Comparison of ENCODE assay signal across 8 cellular contexts in genomic region chr19:1074512-1075283, GRCh38. TPM values are rescaled to one million over a fixed set of nuclear protein-coding genes. Genes with fewer than 3 reads are reported as not detected.
A peak's percentile ranks its signal among the peaks of the same experiment; 100 is the strongest.
DNase-seq lines count a peak whose midpoint lies in the region; ATAC-seq and TF ChIP-seq lines count a peak whose summit lies in the region.

No MANE protein-coding gene starts in this region.

- no peaks in the 10 kb centered on the region for H3K27me3 Mint-ChIP-seq in activated CD4-positive, alpha-beta T cell treated with anti-CD3 and anti-CD28 coated beads, Interleukin-2, amount 10 ng/mL, durations not matched to agents 7 days and 5 days

- H3K27ac Mint-ChIP-seq in activated CD4-positive, alpha-beta T cell treated with anti-CD3 and anti-CD28 coated beads, Interleukin-2, amount 10 ng/mL, durations not matched to agents 7 days and 5 days, result peak overlapping the region; percentile 98

- POLR2A ChIA-PET in activated CD4-positive, alpha-beta T cell treated with anti-CD3 and anti-CD28 coated beads, Interleukin-2, amount 10 ng/mL, durations not matched to agents 7 days and 5 days (lab: Charles Lee), result interaction anchor here (0.7 to 1.4 kb wide), 3 partner anchors 42 to 195 kb away, joined by 4 to 10 read pairs (median 6); partner anchors contain the start of genes CIRBP, RNU6-2 and TMEM259

- CTCF ChIA-PET in activated CD4-positive, alpha-beta T cell treated with anti-CD3 and anti-CD28 coated beads, Interleukin-2, amount 10 ng/mL, durations not matched to agents 7 days and 5 days (lab: Charles Lee), result interaction anchor here (0.6 to 9.3 kb wide), 11 partner anchors 8 to 568 kb away, joined by 3 to 72 read pairs (median 3); partner anchors contain the start of genes ABCA7 and ARHGAP45

- no peak for TF ChIP-seq CTCF in sigmoid colon (IDR thresholded peaks at IDR 0.05)

- H3K4me1 Mint-ChIP-seq in activated CD4-positive, alpha-beta T cell treated with anti-CD3 and anti-CD28 coated beads, Interleukin-2, amount 10 ng/mL, durations not matched to agents 7 days and 5 days, result peaks cover 48% of the 10 kb centered on the region

- TF ChIP-seq EP300 in sigmoid colon (IDR thresholded peaks at IDR 0.05), result no peak

- H3K27me3 ChIP-seq in sigmoid colon, result peaks cover 14 to 32% (median 20%) of the 10 kb centered on the region in 3 donors

- peaks cover 65% of the 10 kb centered on the region for H3K36me3 Mint-ChIP-seq in activated CD4-positive, alpha-beta T cell treated with anti-CD3 and anti-CD28 coated beads, Interleukin-2, amount 10 ng/mL, durations not matched to agents 7 days and 5 days (ENCODE audit: low read depth)

- no peaks in the 10 kb centered on the region for H3K9me3 ChIP-seq in sigmoid colon

- no peak overlapping the region for H3K27ac ChIP-seq in sigmoid colon

- peak overlapping the region; percentile 88 for H3K4me3 Mint-ChIP-seq in activated CD4-positive, alpha-beta T cell treated with anti-CD3 and anti-CD28 coated beads, Interleukin-2, amount 10 ng/mL, durations not matched to agents 7 days and 5 days

- no peak for TF ChIP-seq POLR2A in sigmoid colon (IDR thresholded peaks at IDR 0.05)

- intact Hi-C loops in sigmoid colon (cut with DNase I), result no loop called here

- DNase-seq in DMS153 (lab: John Stamatoyannopoulos, UW) (peak; percentile 51), NCI-H510A (lab: John Stamatoyannopoulos, UW) (peak; percentile 78), dermis blood vessel endothelial cell (peak; percentile 86), sigmoid colon (peak; percentile 87), AG08395 (ENCODE audit: low spot score) (no peak)
- peak; percentile 95 for DNase-seq in activated CD4-positive, alpha-beta T cell treated with anti-CD3 and anti-CD28 coated beads, Interleukin-2, amount 10 ng/mL, durations not matched to agents 7 days and 5 days

- ATAC-seq in HG03045 (IDR thresholded peaks at IDR 0.05; ENCODE audit: unreplicated experiment) (peak; percentile 35), HG02884 (IDR thresholded peaks at IDR 0.05; ENCODE audit: unreplicated experiment) (no peak)

- no peaks in the 10 kb centered on the region for H3K36me3 ChIP-seq in sigmoid colon

- H3K9me3 Mint-ChIP-seq in activated CD4-positive, alpha-beta T cell treated with anti-CD3 and anti-CD28 coated beads, Interleukin-2, amount 10 ng/mL, durations not matched to agents 7 days and 5 days, result no peaks in the 10 kb centered on the region

- WGBS in sigmoid colon, 2 donors, result 6 to 29% methylated on average over 55 of the region's 55 CpGs

- H3K4me3 ChIP-seq in sigmoid colon, result peak overlapping the region in 2 of 4 donors; percentile 2 to 9

- peaks cover 0 to 16% (median 8%) of the 10 kb centered on the region in 4 donors for H3K4me1 ChIP-seq in sigmoid colon

RNA-seq across cellular contexts. Expression of gene ARHGAP45, which starts 7.7 kb away (rescaled TPM):
- 100 to 1,000 TPM; 487 to 570 TPM for total RNA-seq in activated CD4-positive, alpha-beta T cell treated with anti-CD3 and anti-CD28 coated beads, Interleukin-2, amount 10 ng/mL, durations not matched to agents 7 days and 5 days
- total RNA-seq in dermis blood vessel endothelial cell, result 40.3 and 55.5 TPM in 2 replicates
- 10 to 100 TPM; 12.8 to 21.6 (median 18.2) TPM for total RNA-seq in sigmoid colon
- polyA plus RNA-seq in sigmoid colon, result 100 to 1,000 TPM in 1 of 3 donors, 10 to 100 TPM in 2; 38.6 to 103 (median 39.0) TPM

RNA-seq across cellular contexts. Expression of gene POLR2E, which starts 20.5 kb away (rescaled TPM):
- total RNA-seq in activated CD4-positive, alpha-beta T cell treated with anti-CD3 and anti-CD28 coated beads, Interleukin-2, amount 10 ng/mL, durations not matched to agents 7 days and 5 days, result 100 to 1,000 TPM; 120 to 133 TPM
- total RNA-seq in dermis blood vessel endothelial cell (71.5 and 193 TPM in 2 replicates), sigmoid colon (100 to 1,000 TPM in 2 of 4 donors, 10 to 100 TPM in 2; 82.0 to 203 (median 104) TPM)
- polyA plus RNA-seq in sigmoid colon, result 100 to 1,000 TPM; 124 to 175 (median 133) TPM

RNA-seq across cellular contexts. Expression of gene GPX4, which starts 29.1 kb away (rescaled TPM):
- 100 to 1,000 TPM; 106 to 114 TPM for total RNA-seq in activated CD4-positive, alpha-beta T cell treated with anti-CD3 and anti-CD28 coated beads, Interleukin-2, amount 10 ng/mL, durations not matched to agents 7 days and 5 days
- total RNA-seq in dermis blood vessel endothelial cell (281 and 591 TPM in 2 replicates), sigmoid colon (100 to 1,000 TPM; 269 to 433 (median 371) TPM)
- polyA plus RNA-seq in sigmoid colon, result 100 to 1,000 TPM; 311 to 662 (median 643) TPM

RNA-seq across cellular contexts. Expression of gene ABCA7, which starts 34.8 kb away (rescaled TPM):
- 10 to 100 TPM; 75.9 to 87.5 TPM for total RNA-seq in activated CD4-positive, alpha-beta T cell treated with anti-CD3 and anti-CD28 coated beads, Interleukin-2, amount 10 ng/mL, durations not matched to agents 7 days and 5 days
- 9.4 and 10.0 TPM in 2 replicates for total RNA-seq in dermis blood vessel endothelial cell
- 10 to 100 TPM in 2 of 4 donors, 1 to 10 TPM in 2; 3.8 to 20.5 (median 10.9) TPM for total RNA-seq in sigmoid colon
- 10 to 100 TPM in 1 of 3 donors, 1 to 10 TPM in 2; 1.8 to 25.1 (median 9.9) TPM for polyA plus RNA-seq in sigmoid colon

RNA-seq across cellular contexts. Expression of gene CNN2, which starts 48.3 kb away (rescaled TPM):
- total RNA-seq in activated CD4-positive, alpha-beta T cell treated with anti-CD3 and anti-CD28 coated beads, Interleukin-2, amount 10 ng/mL, durations not matched to agents 7 days and 5 days, result 100 to 1,000 TPM; 558 to 580 TPM
- total RNA-seq in dermis blood vessel endothelial cell (108 and 253 TPM in 2 replicates), sigmoid colon (10 to 100 TPM; 25.5 to 59.0 (median 36.3) TPM)
- 100 to 1,000 TPM in 1 of 3 donors, 10 to 100 TPM in 2; 48.0 to 115 (median 53.9) TPM for polyA plus RNA-seq in sigmoid colon
